Comparison of ENCODE assay signal across 8 cellular contexts in genomic region chr7:32937344-32938174, GRCh38. TPM values are rescaled to one million over a fixed set of nuclear protein-coding genes. Genes with fewer than 3 reads are reported as not detected.
A peak's percentile ranks its signal among the peaks of the same experiment; 100 is the strongest.
DNase-seq lines count a peak whose midpoint lies in the region; ATAC-seq and TF ChIP-seq lines count a peak whose summit lies in the region.
"Had no signal": no experiment of that assay in that cellular context is flagged by ENCODE, and none has a peak within 500 bp of the region (broad histone marks: within the 10 kb centered on the region; RNA-seq: fewer than 3 reads in every experiment).

No MANE protein-coding gene starts in this region.

- H3K4me3 Mint-ChIP-seq in HFFc6: peak overlapping the region; percentile 45

- peaks cover 28 to 60% (median 41%) of the 10 kb centered on the region in 4 donors for H3K4me1 ChIP-seq in stomach
- H3K4me1 ChIP-seq in left lung: peaks cover 9 to 36% of the 10 kb centered on the region in 2 donors

- H3K27me3 ChIP-seq in stomach (no peaks in the 10 kb centered on the region), brain microvascular endothelial cell (replicated peaks) (no peaks in the 10 kb centered on the region), left lung (no peaks in the 10 kb centered on the region)

- DNase-seq in HFFc6: peak; percentile 65
- DNase-seq in RKO (ENCODE audit: low spot score): peak; percentile 96
- DNase-seq in Right ventricle myocardium superior: peak; percentile 48
- DNase-seq in stomach: peak; percentile 58
- DNase-seq in brain microvascular endothelial cell: no peak
- no peak for DNase-seq in left lung
- no peak for DNase-seq in glomerular visceral epithelial cell (ENCODE audit: extremely low spot score)

- no peak for TF ChIP-seq CTCF in HFFc6 (IDR thresholded peaks at IDR 0.05)
- no peak for TF ChIP-seq CTCF in stomach (IDR thresholded peaks at IDR 0.05)
- TF ChIP-seq CTCF in brain microvascular endothelial cell (IDR thresholded peaks at IDR 0.05; ENCODE audit: low read depth, low read length, missing control alignments): no peak
- TF ChIP-seq CTCF in left lung (IDR thresholded peaks at IDR 0.05): no peak

- H3K9me3 Mint-ChIP-seq in HFFc6: no peaks in the 10 kb centered on the region

- TF ChIP-seq POLR2A in stomach (IDR thresholded peaks at IDR 0.05): no peak

- H3K9me3 ChIP-seq in stomach: no peaks in the 10 kb centered on the region
- no peaks in the 10 kb centered on the region for H3K9me3 ChIP-seq in left lung

- H3K36me3 Mint-ChIP-seq in HFFc6 (ENCODE audit: low read depth): peaks cover 20% of the 10 kb centered on the region

- peak overlapping the region; percentile 76 for H3K27ac Mint-ChIP-seq in HFFc6

- H3K4me3 ChIP-seq in stomach: no peak overlapping the region
- H3K4me3 ChIP-seq in brain microvascular endothelial cell (ENCODE audit: low read depth, low read length): no peak overlapping the region
- no peak overlapping the region for H3K4me3 ChIP-seq in left lung
- H3K4me3 ChIP-seq: smooth muscle cell had no signal

- H3K27me3 Mint-ChIP-seq in HFFc6 (ENCODE audit: insufficient read depth): peaks cover 2% of the 10 kb centered on the region

- in situ Hi-C loops in brain microvascular endothelial cell (cut with HindIII; ENCODE audit: low pct_ligation_motif_present, low sequenced_read_pairs): no loop called here

- H3K27ac ChIP-seq in stomach (peak overlapping the region; percentile 0 to 53 (median 46)), brain microvascular endothelial cell (no peak overlapping the region), left lung (peak overlapping the region in 1 of 2 donors; percentile 23)

- peaks cover 53% of the 10 kb centered on the region for H3K4me1 Mint-ChIP-seq in HFFc6 (ENCODE audit: low read depth)

- peak; percentile 63 for ATAC-seq in Right ventricle myocardium superior (ENCODE audit: poor library complexity)
- ATAC-seq in left lung: no peak

- intact Hi-C loops in Right ventricle myocardium superior (cut with DNase I) (no loop called here), stomach (cut with DNase I; ENCODE audit: low total_unique reads) (loop anchor here (10.0 kb wide), 1 partner anchor 83 kb away; no protein-coding TSS in a partner anchor), left lung (cut with DNase I) (no loop called here)

- WGBS in stomach, 5 donors: 36 to 55% (median 40%) methylated on average over 10 of the region's 10 CpGs

- H3K36me3 ChIP-seq in stomach: peaks cover 0 to 18% (median 9%) of the 10 kb centered on the region in 4 donors
- no peaks in the 10 kb centered on the region for H3K36me3 ChIP-seq in brain microvascular endothelial cell (replicated peaks)
- H3K36me3 ChIP-seq in left lung: peaks cover 0 to 11% of the 10 kb centered on the region in 2 donors

- TF ChIP-seq EP300 in stomach (IDR thresholded peaks at IDR 0.05): no peak

RNA-seq across cellular contexts. Expression of gene FKBP9, which starts 19.7 kb away (rescaled TPM):
- total RNA-seq in HFFc6 (2021; fragmentation: NEBNext Ultra II Directional; extraction: Animal tissue kit (Norgen Biotek cat#: 25700)): 100 to 1,000 TPM; 196 to 241 (median 214) TPM
- total RNA-seq in Right ventricle myocardium superior (120 TPM), stomach (100 to 1,000 TPM; 120 to 869 (median 168) TPM), left lung (100 to 1,000 TPM in 1 of 2 donors, 10 to 100 TPM in 1; 91.4 to 130 TPM)
- 10 to 100 TPM; 11.3 to 22.8 (median 18.2) TPM for polyA plus RNA-seq in stomach

RNA-seq across cellular contexts. Expression of gene KBTBD2, which starts 46.0 kb away (rescaled TPM):
- total RNA-seq in HFFc6 (2021; fragmentation: NEBNext Ultra II Directional; extraction: Animal tissue kit (Norgen Biotek cat#: 25700)): 10 to 100 TPM; 20.8 to 24.5 (median 22.0) TPM
- total RNA-seq in Right ventricle myocardium superior (25.1 TPM), stomach (10 to 100 TPM in 4 of 5 donors, 1 to 10 TPM in 1; 9.0 to 90.3 (median 21.9) TPM), left lung (10 to 100 TPM; 28.7 to 36.8 TPM)
- polyA plus RNA-seq in stomach: 10 to 100 TPM in 2 of 3 donors, 1 to 10 TPM in 1; 9.9 to 13.9 (median 11.8) TPM

Comparison
In these comparisons a context has a peak if more than half of its experiments do, and no peak if none do; other contexts are left out.
1. DNase-seq: peak in HFFc6 (single experiment), RKO (single experiment), Right ventricle myocardium superior (single experiment) and stomach (single experiment); none in brain microvascular endothelial cell (single experiment), left lung (0 of 2) and glomerular visceral epithelial cell (single experiment).